25 cellular contexts compared by ENCODE assay signal in the genomic region with DNA sequence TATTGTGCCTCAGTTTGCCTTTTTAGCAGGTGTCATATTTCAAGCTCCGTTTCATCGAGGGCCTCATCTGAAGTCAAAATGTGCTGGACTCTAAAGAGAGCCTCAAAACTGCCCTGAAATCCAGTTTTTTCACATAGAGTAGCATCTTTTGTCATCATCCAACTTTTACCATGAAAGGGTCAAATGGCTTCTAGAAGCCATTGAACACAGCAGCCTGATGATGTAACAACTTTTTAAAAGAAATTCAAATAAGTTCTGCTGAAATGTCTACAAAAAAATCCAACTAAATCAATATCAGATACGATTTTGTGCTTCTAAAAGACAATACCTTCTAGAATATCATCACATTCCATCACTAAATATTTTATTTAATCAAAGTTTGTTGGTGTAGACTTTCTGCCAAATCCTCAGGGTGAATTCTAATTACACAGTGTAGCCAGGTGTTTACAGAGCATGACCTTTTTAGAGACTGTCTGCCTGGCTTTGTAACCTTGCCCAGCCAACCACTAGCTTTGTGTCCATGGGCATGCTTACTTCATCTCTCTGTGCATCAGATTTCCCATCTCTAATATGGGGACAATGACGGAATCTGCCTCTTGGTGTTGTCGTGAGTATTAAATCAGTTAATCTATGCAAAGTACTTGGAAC.
A peak's percentile ranks its signal among the peaks of the same experiment; 100 is the strongest.
DNase-seq lines count a peak whose midpoint lies in the region; ATAC-seq, FAIRE-seq and TF ChIP-seq lines count a peak whose summit lies in the region.
"Had no signal": no experiment of that assay in that cellular context is flagged by ENCODE, and none has a peak within 500 bp of the region (broad histone marks: within the 10 kb centered on the region; RNA-seq: fewer than 3 reads in every experiment).

No MANE protein-coding gene starts in this region.

- no peaks in the 10 kb centered on the region for H3K9me3 ChIP-seq in liver (ENCODE audit: control insufficient read depth in 4 of 4, low read length in 3 of 4)
- H3K9me3 ChIP-seq in HepG2 (ENCODE audit: low read length) = peaks cover 18% of the 10 kb centered on the region
- H3K9me3 ChIP-seq: SK-N-SH had no signal

- no peak overlapping the region for H2AFZ ChIP-seq in HepG2 (ENCODE audit: low read length)

- no peaks in the 10 kb centered on the region for H3K36me3 ChIP-seq in liver (ENCODE audit: control insufficient read depth in 4 of 4, insufficient read depth in 3 of 4, low read depth in 1 of 4, low read length in 3 of 4)
- H3K36me3 ChIP-seq in HepG2 (replicated peaks in 1 of 2; ENCODE audit: control insufficient read depth in 1 of 2, insufficient read depth in 2 of 2, low read length in 2 of 2) = no peaks in the 10 kb centered on the region
- no peaks in the 10 kb centered on the region for H3K36me3 ChIP-seq in brain microvascular endothelial cell (replicated peaks)

- intact Hi-C loops in HepG2 (cut with micrococcal nuclease; ENCODE audit: unreplicated experiment) = no loop called here

- TF ChIP-seq CTCF in liver (IDR thresholded peaks at IDR 0.05; ENCODE audit: low read depth, low read length, missing input control) = no peak
- TF ChIP-seq CTCF in HepG2 (CRISPR knock-in tag; IDR thresholded peaks at IDR 0.05) = no peak
- no peak for TF ChIP-seq CTCF in brain microvascular endothelial cell (IDR thresholded peaks at IDR 0.05; ENCODE audit: low read depth, low read length, missing control alignments)

- BruUV-seq in HepG2 (replicated peaks; lab: Mats Ljungman, UMichigan) = no TSS peak

- 56% methylated on average over 5 of the region's 5 CpGs for WGBS in liver
- 28% methylated on average over 5 of the region's 5 CpGs for WGBS in HepG2 (ENCODE audit: low lambda C conversion rate)

- TF ChIP-seq EP300 in HepG2 (IDR thresholded peaks at IDR 0.05; ENCODE audit: low read depth in 2 of 2, low read length in 2 of 2) = no peak
- no peak for TF ChIP-seq EP300 in HepG2 (CRISPR knock-in tag; IDR thresholded peaks at IDR 0.05; ENCODE audit: borderline replicate concordance)

- no peaks in the 10 kb centered on the region for H3K79me2 ChIP-seq in HepG2 (ENCODE audit: insufficient read depth, low read length)

- in situ Hi-C loops in HepG2 (cut with HindIII; ENCODE audit: extremely low pct_ligation_motif_present, low pct_unique_long_range_greater_than_20kb) (no loop called here), brain microvascular endothelial cell (cut with HindIII; ENCODE audit: low pct_ligation_motif_present, low sequenced_read_pairs) (no loop called here)

- no peak for ATAC-seq in HepG2
- ATAC-seq in left lobe of liver = peak; percentile 97
- ATAC-seq: Panc1 had no signal

- H3K4me3 ChIP-seq in liver (ENCODE audit: low read depth in 1 of 3, low read length in 3 of 3) (no peak overlapping the region), HepG2 (replicated peaks in 1 of 3; ENCODE audit: insufficient read depth in 1 of 3, low read depth in 2 of 3, low read length in 3 of 3) (no peak overlapping the region), brain microvascular endothelial cell (ENCODE audit: low read depth, low read length) (no peak overlapping the region)
- H3K4me3 ChIP-seq: BLaER1 treated with 17β-estradiol and CSF1 and Interleukin-3, amounts not matched to agents 10 nM and 100 nM had no signal

- CTCF ChIA-PET in HepG2 (lab: Yijun Ruan, JAX; ENCODE audit: low intra/inter-chr PET ratio, low total read pairs) = no interaction called here

- no peak for FAIRE-seq in HepG2 (lab: Jason Lieb, UNC)
- FAIRE-seq: A204.1, H1 had no signal

- no peak for TF ChIP-seq POLR2A in HepG2 (IDR thresholded peaks at IDR 0.05; ENCODE audit: insufficient read depth in 1 of 2, low read depth in 2 of 2, low read length in 2 of 2)

- no peak overlapping the region for H3K27ac ChIP-seq in liver (ENCODE audit: low read depth in 1 of 2, low read length in 2 of 2)
- H3K27ac ChIP-seq in HepG2 (ENCODE audit: extremely low read length, insufficient read depth, low read length) = no peak overlapping the region
- H3K27ac ChIP-seq in brain microvascular endothelial cell = no peak overlapping the region
- H3K27ac ChIP-seq: BLaER1 treated with 17β-estradiol and CSF1 and Interleukin-3, amounts not matched to agents 10 nM and 100 nM; RWPE1 had no signal

- TF ChIP-seq RAD21 in liver (IDR thresholded peaks at IDR 0.05) (peak; percentile 58 to 60), HepG2 (CRISPR knock-in tag; IDR thresholded peaks at IDR 0.05) (no peak)

- H3K4me2 ChIP-seq in HepG2 (ENCODE audit: low read depth, low read length) = no peak overlapping the region
- H3K4me2 ChIP-seq: BLaER1 treated with 17β-estradiol and CSF1 and Interleukin-3, amounts not matched to agents 10 nM and 100 nM; SK-N-SH had no signal

- H4K20me1 ChIP-seq in HepG2 (ENCODE audit: insufficient read depth, low read length) = no peaks in the 10 kb centered on the region
- H4K20me1 ChIP-seq: BLaER1 treated with 17β-estradiol and CSF1 and Interleukin-3, amounts not matched to agents 10 nM and 100 nM had no signal

- peaks cover 0 to 8% (median under 1%) of the 10 kb centered on the region in 4 donors for H3K4me1 ChIP-seq in liver (ENCODE audit: control insufficient read depth in 4 of 4, insufficient read depth in 4 of 4, low read length in 3 of 4)
- H3K4me1 ChIP-seq in HepG2 (ENCODE audit: insufficient read depth, low read length) = no peaks in the 10 kb centered on the region

- DNase-seq in HepG2 (ENCODE audit: low spot score) (no peak), NCI-H524 (lab: John Stamatoyannopoulos, UW) (peak; percentile 4 to 41), left lobe of liver (ENCODE audit: low spot score) (peak; percentile 59), brain microvascular endothelial cell (no peak), NCI-H446 treated with DMSO at 0.1 percent for 48 hours (lab: John Stamatoyannopoulos, UW) (no peak), NCI-H1105 (lab: John Stamatoyannopoulos, UW) (no peak)
- DNase-seq: AML-193; CD4-positive, alpha-beta memory T cell; COR-L47; HCEC 1CT; Karpas-422; MV-4-11; NCI-H1105 treated with DMSO at 0.1 percent for 48 hours; NCI-H146; NCI-H1930; NCI-H446; NCI-H69; SHP77; SK-N-SH had no signal

- POLR2A ChIA-PET in HepG2 (lab: Yijun Ruan, JAX) = no interaction called here

- H3K9ac ChIP-seq in liver (ENCODE audit: low read depth in 1 of 2, low read length in 2 of 2) (no peak overlapping the region), HepG2 (ENCODE audit: insufficient read depth, low read depth, low read length) (no peak overlapping the region)
- H3K9ac ChIP-seq: BLaER1 treated with 17β-estradiol and CSF1 and Interleukin-3, amounts not matched to agents 10 nM and 100 nM; SK-N-SH had no signal

- H3K27me3 ChIP-seq in liver (ENCODE audit: control insufficient read depth in 4 of 4, insufficient read depth in 4 of 4, low read length in 3 of 4) = no peaks in the 10 kb centered on the region
- H3K27me3 ChIP-seq in HepG2 (ENCODE audit: control insufficient read depth in 1 of 2, insufficient read depth in 2 of 2, low read length in 2 of 2) = no peaks in the 10 kb centered on the region
- H3K27me3 ChIP-seq in brain microvascular endothelial cell (replicated peaks) = no peaks in the 10 kb centered on the region
- H3K27me3 ChIP-seq: BLaER1 treated with 17β-estradiol and CSF1 and Interleukin-3, amounts not matched to agents 10 nM and 100 nM had no signal

TF ChIP-seq in liver, 16 proteins besides CTCF, POLR2A, EP300 and RAD21 (continues in another document):
- peak; percentile 96 for TF ChIP-seq FOXA1 (IDR thresholded peaks at IDR 0.05)
- peak; percentile 78 for TF ChIP-seq YY1 (IDR thresholded peaks at IDR 0.05)
- TF ChIP-seq NR2F2 (IDR thresholded peaks at IDR 0.05) = peak; percentile 94
- TF ChIP-seq ZBTB33 (IDR thresholded peaks at IDR 0.05) = peak; percentile 56
- TF ChIP-seq RXRA (IDR thresholded peaks at IDR 0.05) = peak; percentile 68 to 86

TF ChIP-seq in HepG2, 621 proteins besides CTCF, POLR2A, EP300 and RAD21:
- no peak for TF ChIP-seq ZNF615 (CRISPR knock-in tag; IDR thresholded peaks at IDR 0.05; ENCODE audit: borderline replicate concordance)
- no peak for TF ChIP-seq JUNB (CRISPR knock-in tag; IDR thresholded peaks at IDR 0.05; ENCODE audit: borderline replicate concordance)
- no peak for TF ChIP-seq ATF1 (CRISPR knock-in tag; IDR thresholded peaks at IDR 0.05)
- no peak for TF ChIP-seq GATAD2A (CRISPR knock-in tag; IDR thresholded peaks at IDR 0.05)
- TF ChIP-seq POLR2G (IDR thresholded peaks at IDR 0.05; ENCODE audit: low read depth, low read length) = no peak
- TF ChIP-seq ZNF629 (CRISPR knock-in tag; conservative IDR thresholded peaks at IDR 0.05) = no peak
- no peak for TF ChIP-seq DZIP1 (CRISPR knock-in tag; IDR thresholded peaks at IDR 0.05)
- TF ChIP-seq MYC (CRISPR knock-in tag; IDR thresholded peaks at IDR 0.05; ENCODE audit: borderline replicate concordance) = no peak

Comparison
In these comparisons a context has a peak if more than half of its experiments do, and no peak if none do; other contexts are left out.
1. DNase-seq: peak in NCI-H524 (2 of 2) and left lobe of liver (single experiment); none in HepG2 (single experiment), brain microvascular endothelial cell (single experiment), NCI-H446 treated with DMSO at 0.1 percent for 48 hours (single experiment) and NCI-H1105 (single experiment).